Comparison of ENCODE assay signal across 22 cellular contexts in the genomic region with DNA sequence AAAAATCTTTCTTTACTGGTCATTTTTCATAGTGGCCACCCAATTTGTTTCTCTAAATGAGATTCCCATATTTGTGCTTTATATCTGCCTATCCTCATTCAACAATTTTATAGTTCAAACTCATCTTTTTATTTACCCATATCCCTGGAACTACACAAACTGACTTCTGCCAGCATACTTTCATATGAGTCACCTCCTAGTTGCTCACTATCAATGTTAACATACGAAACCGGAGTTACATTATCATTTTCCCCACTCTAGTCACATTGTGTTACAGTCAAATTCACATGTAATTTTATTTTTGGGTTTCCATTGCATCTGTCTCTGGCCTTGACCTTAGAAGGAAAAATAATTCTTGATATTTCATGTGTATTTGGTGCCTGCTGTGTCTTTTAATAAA.
A peak's percentile ranks its signal among the peaks of the same experiment; 100 is the strongest.
DNase-seq lines count a peak whose midpoint lies in the region; ATAC-seq, FAIRE-seq and TF ChIP-seq lines count a peak whose summit lies in the region.
"Had no signal": no experiment of that assay in that cellular context is flagged by ENCODE, and none has a peak within 500 bp of the region (broad histone marks: within the 10 kb centered on the region; RNA-seq: fewer than 3 reads in every experiment).

No MANE protein-coding gene starts in this region.

- H3K4me3 Mint-ChIP-seq in activated CD4-positive, alpha-beta memory T cell treated with anti-CD3 and anti-CD28 coated beads for 36 hours = no peak overlapping the region
- H3K4me3 Mint-ChIP-seq: IgD-negative memory B cell had no signal

- intact Hi-C loops in activated CD4-positive, alpha-beta memory T cell treated with anti-CD3 and anti-CD28 coated beads for 36 hours (cut with micrococcal nuclease) = no loop called here

- H4K8ac ChIP-seq in mesenchymal stem cell (ENCODE audit: low read length) = no peak overlapping the region

- no peak overlapping the region for H4K91ac ChIP-seq in mesenchymal stem cell (ENCODE audit: low read length)

- no peak overlapping the region for H2BK15ac ChIP-seq in mesenchymal stem cell (ENCODE audit: low read depth, poor library complexity, severe bottlenecking)

- no peak overlapping the region for H3K14ac ChIP-seq in mesenchymal stem cell (ENCODE audit: low read length in 2 of 2)

- no peak overlapping the region for H2BK5ac ChIP-seq in mesenchymal stem cell (ENCODE audit: low read depth, low read length, poor library complexity, severe bottlenecking)

- H3K36me3 ChIP-seq in bronchial epithelial cell (ENCODE audit: control insufficient read depth, insufficient read depth, low read length) = no peaks in the 10 kb centered on the region
- no peaks in the 10 kb centered on the region for H3K36me3 ChIP-seq in mesenchymal stem cell (ENCODE audit: control insufficient read depth in 1 of 2, insufficient read depth in 2 of 2, low read depth in 1 of 2, low read length in 2 of 2)
- H3K36me3 ChIP-seq: SJCRH30 had no signal

- H3K4me1 Mint-ChIP-seq in activated CD4-positive, alpha-beta memory T cell treated with anti-CD3 and anti-CD28 coated beads for 36 hours (ENCODE audit: low read depth) = no peaks in the 10 kb centered on the region
- H3K4me1 Mint-ChIP-seq: IgD-negative memory B cell had no signal

- H3K27ac Mint-ChIP-seq in activated CD4-positive, alpha-beta memory T cell treated with anti-CD3 and anti-CD28 coated beads for 36 hours = no peak overlapping the region
- H3K27ac Mint-ChIP-seq: IgD-negative memory B cell had no signal

- no peak overlapping the region for H3K4me2 ChIP-seq in mesenchymal stem cell (ENCODE audit: low read length, poor library complexity, severe bottlenecking)
- H3K4me2 ChIP-seq: A549 had no signal

- no peaks in the 10 kb centered on the region for H3K27me3 ChIP-seq in bronchial epithelial cell (ENCODE audit: control insufficient read depth, insufficient read depth, low read length)
- H3K27me3 ChIP-seq in mesenchymal stem cell (ENCODE audit: control insufficient read depth in 1 of 2, insufficient read depth in 1 of 2, low read length in 2 of 2) = no peaks in the 10 kb centered on the region
- H3K27me3 ChIP-seq: SJCRH30 had no signal

- POLR2A ChIA-PET in activated CD4-positive, alpha-beta memory T cell treated with anti-CD3 and anti-CD28 coated beads for 36 hours (lab: Charles Lee) = no interaction called here

- no peak for ATAC-seq in GM21515 (IDR thresholded peaks at IDR 0.05; ENCODE audit: unreplicated experiment)
- ATAC-seq: A549, HCT116 had no signal

- no peaks in the 10 kb centered on the region for H3K9me3 Mint-ChIP-seq in activated CD4-positive, alpha-beta memory T cell treated with anti-CD3 and anti-CD28 coated beads for 36 hours
- H3K9me3 Mint-ChIP-seq: IgD-negative memory B cell had no signal

- no peak overlapping the region for H2AK5ac ChIP-seq in mesenchymal stem cell (ENCODE audit: low read length, severe bottlenecking)

- no peak overlapping the region for H3K23ac ChIP-seq in mesenchymal stem cell (ENCODE audit: low read length in 2 of 2)

- no peak overlapping the region for H3K18ac ChIP-seq in mesenchymal stem cell (ENCODE audit: low read depth in 1 of 2, low read length in 2 of 2)

- H3K9ac ChIP-seq in mesenchymal stem cell (ENCODE audit: low read length) = no peak overlapping the region

- no peak for FAIRE-seq in bronchial epithelial cell (lab: Jason Lieb, UNC)
- FAIRE-seq: A549, D721Med had no signal

- no peaks in the 10 kb centered on the region for H3K4me1 ChIP-seq in mesenchymal stem cell (ENCODE audit: control insufficient read depth, insufficient read depth, low read depth, low read length)
- H3K4me1 ChIP-seq: A549, SJCRH30 had no signal

- no peak overlapping the region for H3K27ac ChIP-seq in mesenchymal stem cell (ENCODE audit: low read length, poor library complexity, severe bottlenecking)
- H3K27ac ChIP-seq: A549, C4-2B, SJCRH30 had no signal

- DNase-seq in AG20443 (ENCODE audit: low spot score) (peak; percentile 16), M059J (ENCODE audit: low read depth) (peak; percentile 32), bronchial epithelial cell (ENCODE audit: low read depth) (peak; percentile 71), mesenchymal stem cell (peak; percentile 1), glomerular visceral epithelial cell (ENCODE audit: extremely low spot score) (no peak)
- no peak for DNase-seq in activated CD4-positive, alpha-beta memory T cell treated with anti-CD3 and anti-CD28 coated beads for 36 hours
- DNase-seq: AML-193, DMS79 treated with DMSO at 0.1 percent for 48 hours, GOT3, NCI-H1105 treated with DMSO at 0.1 percent for 48 hours, NCI-H1694, NCI-H2081 treated with DMSO at 0.1 percent for 48 hours, NCI-H2227 treated with DMSO at 0.1 percent for 48 hours, NCI-H510A treated with DMSO at 0.1 percent for 48 hours, NCI-H774, SJCRH30 had no signal

- peaks cover 4% of the 10 kb centered on the region for H3K27me3 Mint-ChIP-seq in activated CD4-positive, alpha-beta memory T cell treated with anti-CD3 and anti-CD28 coated beads for 36 hours

- H3K36me3 Mint-ChIP-seq in activated CD4-positive, alpha-beta memory T cell treated with anti-CD3 and anti-CD28 coated beads for 36 hours = no peaks in the 10 kb centered on the region

- WGBS in mesenchymal stem cell = 55% methylated on average over 2 of the region's 2 CpGs

- no peaks in the 10 kb centered on the region for H3K79me1 ChIP-seq in mesenchymal stem cell (replicated peaks; ENCODE audit: low read length, poor library complexity, severe bottlenecking)

- CTCF ChIA-PET in activated CD4-positive, alpha-beta memory T cell treated with anti-CD3 and anti-CD28 coated beads for 36 hours (lab: Charles Lee) = interaction anchor here (0.6 kb wide), 1 partner anchor 29 kb away, joined by 3 read pairs; no protein-coding TSS in a partner anchor

- TF ChIP-seq CTCF in bronchial epithelial cell (IDR thresholded peaks at IDR 0.05; ENCODE audit: insufficient read depth, low read length, severe bottlenecking) = no peak

- no peak overlapping the region for H2BK12ac ChIP-seq in mesenchymal stem cell (ENCODE audit: low read length in 2 of 2)

- H3K4ac ChIP-seq in mesenchymal stem cell (ENCODE audit: low read depth in 1 of 2, low read length in 2 of 2) = no peak overlapping the region

- no peaks in the 10 kb centered on the region for H3K9me3 ChIP-seq in mesenchymal stem cell (ENCODE audit: control insufficient read depth, low read length)
- H3K9me3 ChIP-seq: A549, SJCRH30 had no signal

- no peak overlapping the region for H2BK120ac ChIP-seq in mesenchymal stem cell (ENCODE audit: low read depth, low read length)

- H2AFZ ChIP-seq in mesenchymal stem cell (ENCODE audit: low read depth, low read length) = no peak overlapping the region

- no peak overlapping the region for H3K4me3 ChIP-seq in bronchial epithelial cell (ENCODE audit: low read depth, low read length)
- H3K4me3 ChIP-seq in mesenchymal stem cell (ENCODE audit: insufficient read depth in 1 of 2, low read depth in 1 of 2, low read length in 2 of 2) = no peak overlapping the region
- H3K4me3 ChIP-seq: A549, SJCRH30 had no signal

Comparison
In these comparisons a context has a peak if more than half of its experiments do, and no peak if none do; other contexts are left out.
1. DNase-seq: peak in AG20443 (single experiment), M059J (single experiment), bronchial epithelial cell (single experiment) and mesenchymal stem cell (single experiment); none in glomerular visceral epithelial cell (single experiment) and activated CD4-positive, alpha-beta memory T cell treated with anti-CD3 and anti-CD28 coated beads for 36 hours (single experiment).